Comparison of ENCODE assay signal across 1 cellular context in genomic region chr1:15834406-15835204, GRCh38.
TF ChIP-seq lines count a peak whose summit lies in the region.

No MANE protein-coding gene starts in this region.

TF ChIP-seq in HepG2, 621 proteins besides CTCF, POLR2A, EP300 and RAD21 (continued from another document and continues in another):
- TF ChIP-seq, protein P1, sequence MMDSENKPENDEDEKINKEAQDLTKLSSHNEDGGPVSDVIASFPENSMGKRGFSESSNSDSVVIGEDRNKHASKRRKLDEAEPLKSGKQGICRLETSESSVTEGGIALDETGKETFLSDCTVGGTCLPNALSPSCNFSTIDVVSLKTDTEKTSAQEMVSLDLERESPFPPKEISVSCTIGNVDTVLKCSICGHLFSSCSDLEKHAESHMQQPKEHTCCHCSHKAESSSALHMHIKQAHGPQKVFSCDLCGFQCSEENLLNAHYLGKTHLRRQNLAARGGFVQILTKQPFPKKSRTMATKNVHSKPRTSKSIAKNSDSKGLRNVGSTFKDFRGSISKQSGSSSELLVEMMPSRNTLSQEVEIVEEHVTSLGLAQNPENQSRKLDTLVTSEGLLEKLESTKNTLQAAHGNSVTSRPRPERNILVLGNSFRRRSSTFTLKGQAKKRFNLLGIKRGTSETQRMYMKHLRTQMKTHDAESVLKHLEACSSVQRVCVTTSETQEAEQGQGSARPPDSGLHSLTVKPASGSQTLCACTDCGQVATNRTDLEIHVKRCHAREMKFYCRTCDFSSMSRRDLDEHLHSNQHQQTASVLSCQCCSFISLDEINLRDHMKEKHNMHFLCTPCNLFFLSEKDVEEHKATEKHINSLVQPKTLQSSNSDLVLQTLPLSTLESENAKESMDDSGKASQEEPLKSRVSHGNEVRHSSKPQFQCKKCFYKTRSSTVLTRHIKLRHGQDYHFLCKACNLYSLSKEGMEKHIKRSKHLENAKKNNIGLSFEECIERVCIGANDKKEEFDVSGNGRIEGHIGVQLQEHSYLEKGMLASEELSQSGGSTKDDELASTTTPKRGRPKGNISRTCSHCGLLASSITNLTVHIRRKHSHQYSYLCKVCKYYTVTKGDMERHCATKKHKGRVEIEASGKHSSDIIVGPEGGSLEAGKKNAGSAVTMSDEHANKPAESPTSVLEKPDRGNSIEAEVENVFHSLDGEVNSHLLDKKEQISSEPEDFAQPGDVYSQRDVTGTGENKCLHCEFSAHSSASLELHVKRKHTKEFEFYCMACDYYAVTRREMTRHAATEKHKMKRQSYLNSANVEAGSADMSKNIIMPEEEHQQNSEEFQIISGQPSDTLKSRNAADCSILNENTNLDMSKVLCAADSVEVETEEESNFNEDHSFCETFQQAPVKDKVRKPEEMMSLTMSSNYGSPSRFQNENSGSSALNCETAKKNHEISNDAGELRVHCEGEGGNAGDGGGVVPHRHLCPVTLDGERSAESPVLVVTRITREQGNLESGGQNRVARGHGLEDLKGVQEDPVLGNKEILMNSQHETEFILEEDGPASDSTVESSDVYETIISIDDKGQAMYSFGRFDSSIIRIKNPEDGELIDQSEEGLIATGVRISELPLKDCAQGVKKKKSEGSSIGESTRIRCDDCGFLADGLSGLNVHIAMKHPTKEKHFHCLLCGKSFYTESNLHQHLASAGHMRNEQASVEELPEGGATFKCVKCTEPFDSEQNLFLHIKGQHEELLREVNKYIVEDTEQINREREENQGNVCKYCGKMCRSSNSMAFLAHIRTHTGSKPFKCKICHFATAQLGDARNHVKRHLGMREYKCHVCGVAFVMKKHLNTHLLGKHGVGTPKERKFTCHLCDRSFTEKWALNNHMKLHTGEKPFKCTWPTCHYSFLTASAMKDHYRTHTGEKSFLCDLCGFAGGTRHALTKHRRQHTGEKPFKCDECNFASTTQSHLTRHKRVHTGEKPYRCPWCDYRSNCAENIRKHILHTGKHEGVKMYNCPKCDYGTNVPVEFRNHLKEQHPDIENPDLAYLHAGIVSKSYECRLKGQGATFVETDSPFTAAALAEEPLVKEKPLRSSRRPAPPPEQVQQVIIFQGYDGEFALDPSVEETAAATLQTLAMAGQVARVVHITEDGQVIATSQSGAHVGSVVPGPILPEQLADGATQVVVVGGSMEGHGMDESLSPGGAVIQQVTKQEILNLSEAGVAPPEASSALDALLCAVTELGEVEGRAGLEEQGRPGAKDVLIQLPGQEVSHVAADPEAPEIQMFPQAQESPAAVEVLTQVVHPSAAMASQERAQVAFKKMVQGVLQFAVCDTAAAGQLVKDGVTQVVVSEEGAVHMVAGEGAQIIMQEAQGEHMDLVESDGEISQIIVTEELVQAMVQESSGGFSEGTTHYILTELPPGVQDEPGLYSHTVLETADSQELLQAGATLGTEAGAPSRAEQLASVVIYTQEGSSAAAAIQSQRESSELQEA (CRISPR knock-in tag; IDR thresholded peaks at IDR 0.05; ENCODE audit: not compliant biosample characterization): peak; percentile 47
- TF ChIP-seq CREB1 (IDR thresholded peaks at IDR 0.05) (no peak; the same call in 1 of the 2 replicates), CREB1 (CRISPR knock-in tag; IDR thresholded peaks at IDR 0.05) (peak; percentile 27), ZNF121 (CRISPR knock-in tag; IDR thresholded peaks at IDR 0.05) (peak; percentile 26; the same call in 1 of the 2 replicates), TCF7L2 (IDR thresholded peaks at IDR 0.05; ENCODE audit: low read depth, low read length) (peak; percentile 39; the same call in 1 of the 2 replicates), ZSCAN20 (CRISPR knock-in tag; IDR thresholded peaks at IDR 0.05; ENCODE audit: borderline replicate concordance) (peak; percentile 97), PPARG (CRISPR knock-in tag; conservative IDR thresholded peaks at IDR 0.05) (peak; percentile 29; the same call in 1 of the 2 replicates), ZNF430 (CRISPR knock-in tag; IDR thresholded peaks at IDR 0.05) (peak; percentile 60; the same call in 1 of the 2 replicates), ZNF709 (CRISPR knock-in tag; IDR thresholded peaks at IDR 0.05) (peak; percentile 64; the same call in 1 of the 2 replicates), YEATS2 (CRISPR knock-in tag; IDR thresholded peaks at IDR 0.05; ENCODE audit: borderline replicate concordance) (peak; percentile 64; the same call in 1 of the 2 replicates), FOXO1 (CRISPR knock-in tag; IDR thresholded peaks at IDR 0.05) (peak; percentile 30; the same call in 1 of the 2 replicates), ZNF264 (CRISPR knock-in tag; IDR thresholded peaks at IDR 0.05) (peak; percentile 97), KLF6 (CRISPR knock-in tag; IDR thresholded peaks at IDR 0.05) (peak; percentile 78; the same call in 1 of the 2 replicates), IKZF5 (CRISPR knock-in tag; IDR thresholded peaks at IDR 0.05) (peak; percentile 56; the same call in 1 of the 2 replicates), ZFX (CRISPR knock-in tag; IDR thresholded peaks at IDR 0.05; ENCODE audit: low read depth) (peak; percentile 74), ZNF446 (CRISPR knock-in tag; IDR thresholded peaks at IDR 0.05) (peak; percentile 19; the same call in 1 of the 2 replicates), CCDC6 (CRISPR knock-in tag; IDR thresholded peaks at IDR 0.05) (no peak; the same call in 1 of the 2 replicates), KMT2B (CRISPR knock-in tag; IDR thresholded peaks at IDR 0.05) (0 out of 2 replicates have a peak, but pooled peaks have one; percentile 36), KAT7 (CRISPR knock-in tag; IDR thresholded peaks at IDR 0.05; ENCODE audit: borderline replicate concordance) (peak; percentile 70; the same call in 1 of the 2 replicates), BRD4 (CRISPR knock-in tag; IDR thresholded peaks at IDR 0.05) (peak; percentile 88; the same call in 1 of the 2 replicates), ZNF572 (CRISPR knock-in tag; IDR thresholded peaks at IDR 0.05) (no peak), HNRNPK (IDR thresholded peaks at IDR 0.05; ENCODE audit: low read depth, low read length, poor library complexity, severe bottlenecking) (peak; percentile 67), RXRA (CRISPR knock-in tag; IDR thresholded peaks at IDR 0.05) (0 out of 2 replicates have a peak, but pooled peaks have one; percentile 46), NR2F1 (CRISPR knock-in tag; IDR thresholded peaks at IDR 0.05) (peak in 1 of 2 experiments; percentile 34; a peak in 1 of 4 replicates), SALL1 (CRISPR knock-in tag; IDR thresholded peaks at IDR 0.05) (peak; percentile 79), SP1 (IDR thresholded peaks at IDR 0.05) (no peak), SP1 (CRISPR knock-in tag; IDR thresholded peaks at IDR 0.05) (peak; percentile 81), RNF219 (CRISPR knock-in tag; IDR thresholded peaks at IDR 0.05) (peak; percentile 55), HES4 (CRISPR knock-in tag; IDR thresholded peaks at IDR 0.05; ENCODE audit: borderline replicate concordance) (peak; percentile 66; the same call in 1 of the 2 replicates), HDAC1 (CRISPR knock-in tag; IDR thresholded peaks at IDR 0.05) (peak; percentile 66), ZFP82 (CRISPR knock-in tag; IDR thresholded peaks at IDR 0.05; ENCODE audit: borderline replicate concordance) (0 out of 2 replicates have a peak, but pooled peaks have one; percentile 25)
- TF ChIP-seq, protein P2, sequence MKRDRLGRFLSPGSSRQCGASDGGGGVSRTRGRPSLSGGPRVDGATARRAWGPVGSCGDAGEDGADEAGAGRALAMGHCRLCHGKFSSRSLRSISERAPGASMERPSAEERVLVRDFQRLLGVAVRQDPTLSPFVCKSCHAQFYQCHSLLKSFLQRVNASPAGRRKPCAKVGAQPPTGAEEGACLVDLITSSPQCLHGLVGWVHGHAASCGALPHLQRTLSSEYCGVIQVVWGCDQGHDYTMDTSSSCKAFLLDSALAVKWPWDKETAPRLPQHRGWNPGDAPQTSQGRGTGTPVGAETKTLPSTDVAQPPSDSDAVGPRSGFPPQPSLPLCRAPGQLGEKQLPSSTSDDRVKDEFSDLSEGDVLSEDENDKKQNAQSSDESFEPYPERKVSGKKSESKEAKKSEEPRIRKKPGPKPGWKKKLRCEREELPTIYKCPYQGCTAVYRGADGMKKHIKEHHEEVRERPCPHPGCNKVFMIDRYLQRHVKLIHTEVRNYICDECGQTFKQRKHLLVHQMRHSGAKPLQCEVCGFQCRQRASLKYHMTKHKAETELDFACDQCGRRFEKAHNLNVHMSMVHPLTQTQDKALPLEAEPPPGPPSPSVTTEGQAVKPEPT (CRISPR knock-in tag; IDR thresholded peaks at IDR 0.05; ENCODE audit: low read depth): peak; percentile 70; the same call in 1 of the 2 replicates
- TF ChIP-seq, protein P3, sequence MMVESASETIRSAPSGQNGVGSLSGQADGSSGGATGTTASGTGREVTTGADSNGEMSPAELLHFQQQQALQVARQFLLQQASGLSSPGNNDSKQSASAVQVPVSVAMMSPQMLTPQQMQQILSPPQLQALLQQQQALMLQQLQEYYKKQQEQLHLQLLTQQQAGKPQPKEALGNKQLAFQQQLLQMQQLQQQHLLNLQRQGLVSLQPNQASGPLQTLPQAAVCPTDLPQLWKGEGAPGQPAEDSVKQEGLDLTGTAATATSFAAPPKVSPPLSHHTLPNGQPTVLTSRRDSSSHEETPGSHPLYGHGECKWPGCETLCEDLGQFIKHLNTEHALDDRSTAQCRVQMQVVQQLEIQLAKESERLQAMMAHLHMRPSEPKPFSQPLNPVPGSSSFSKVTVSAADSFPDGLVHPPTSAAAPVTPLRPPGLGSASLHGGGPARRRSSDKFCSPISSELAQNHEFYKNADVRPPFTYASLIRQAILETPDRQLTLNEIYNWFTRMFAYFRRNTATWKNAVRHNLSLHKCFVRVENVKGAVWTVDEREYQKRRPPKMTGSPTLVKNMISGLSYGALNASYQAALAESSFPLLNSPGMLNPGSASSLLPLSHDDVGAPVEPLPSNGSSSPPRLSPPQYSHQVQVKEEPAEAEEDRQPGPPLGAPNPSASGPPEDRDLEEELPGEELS (CRISPR knock-in tag; IDR thresholded peaks at IDR 0.05): peak; percentile 33
- TF ChIP-seq, protein P4, sequence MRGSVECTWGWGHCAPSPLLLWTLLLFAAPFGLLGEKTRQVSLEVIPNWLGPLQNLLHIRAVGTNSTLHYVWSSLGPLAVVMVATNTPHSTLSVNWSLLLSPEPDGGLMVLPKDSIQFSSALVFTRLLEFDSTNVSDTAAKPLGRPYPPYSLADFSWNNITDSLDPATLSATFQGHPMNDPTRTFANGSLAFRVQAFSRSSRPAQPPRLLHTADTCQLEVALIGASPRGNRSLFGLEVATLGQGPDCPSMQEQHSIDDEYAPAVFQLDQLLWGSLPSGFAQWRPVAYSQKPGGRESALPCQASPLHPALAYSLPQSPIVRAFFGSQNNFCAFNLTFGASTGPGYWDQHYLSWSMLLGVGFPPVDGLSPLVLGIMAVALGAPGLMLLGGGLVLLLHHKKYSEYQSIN (CRISPR knock-in tag; IDR thresholded peaks at IDR 0.05; ENCODE audit: borderline replicate concordance): no peak
- TF ChIP-seq, protein P5, sequence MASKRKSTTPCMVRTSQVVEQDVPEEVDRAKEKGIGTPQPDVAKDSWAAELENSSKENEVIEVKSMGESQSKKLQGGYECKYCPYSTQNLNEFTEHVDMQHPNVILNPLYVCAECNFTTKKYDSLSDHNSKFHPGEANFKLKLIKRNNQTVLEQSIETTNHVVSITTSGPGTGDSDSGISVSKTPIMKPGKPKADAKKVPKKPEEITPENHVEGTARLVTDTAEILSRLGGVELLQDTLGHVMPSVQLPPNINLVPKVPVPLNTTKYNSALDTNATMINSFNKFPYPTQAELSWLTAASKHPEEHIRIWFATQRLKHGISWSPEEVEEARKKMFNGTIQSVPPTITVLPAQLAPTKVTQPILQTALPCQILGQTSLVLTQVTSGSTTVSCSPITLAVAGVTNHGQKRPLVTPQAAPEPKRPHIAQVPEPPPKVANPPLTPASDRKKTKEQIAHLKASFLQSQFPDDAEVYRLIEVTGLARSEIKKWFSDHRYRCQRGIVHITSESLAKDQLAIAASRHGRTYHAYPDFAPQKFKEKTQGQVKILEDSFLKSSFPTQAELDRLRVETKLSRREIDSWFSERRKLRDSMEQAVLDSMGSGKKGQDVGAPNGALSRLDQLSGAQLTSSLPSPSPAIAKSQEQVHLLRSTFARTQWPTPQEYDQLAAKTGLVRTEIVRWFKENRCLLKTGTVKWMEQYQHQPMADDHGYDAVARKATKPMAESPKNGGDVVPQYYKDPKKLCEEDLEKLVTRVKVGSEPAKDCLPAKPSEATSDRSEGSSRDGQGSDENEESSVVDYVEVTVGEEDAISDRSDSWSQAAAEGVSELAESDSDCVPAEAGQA (IDR thresholded peaks at IDR 0.05; ENCODE audit: low read depth): peak; percentile 96
- TF ChIP-seq, protein P5 (CRISPR knock-in tag; IDR thresholded peaks at IDR 0.05; ENCODE audit: borderline replicate concordance): peak; percentile 89
